Comparison of ENCODE assay signal across 5 cellular contexts in the genomic region with DNA sequence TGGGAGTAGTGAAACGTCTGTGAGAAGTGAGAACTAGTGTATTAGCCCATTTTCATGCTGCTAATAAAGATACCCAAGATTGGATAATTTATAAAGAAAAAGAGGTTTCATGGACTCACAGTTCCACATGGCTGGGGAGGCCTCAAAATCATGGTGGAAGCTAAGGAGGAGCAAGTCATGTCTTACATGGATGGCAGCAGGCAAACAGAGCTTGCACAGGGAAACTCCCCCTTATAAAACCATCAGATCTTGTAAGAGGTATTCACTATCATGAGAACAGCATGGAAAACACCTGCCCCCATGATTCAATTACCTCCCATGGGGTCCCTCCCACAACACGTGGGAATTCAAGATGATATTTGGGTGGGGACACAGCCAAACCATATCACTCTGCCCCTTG.
DNase-seq lines count a peak whose midpoint lies in the region; ATAC-seq, FAIRE-seq and TF ChIP-seq lines count a peak whose summit lies in the region.
"Not testable (repeated sequence)": the region's sequence is repeated elsewhere in the genome, so short reads cannot be mapped to it uniquely, and the experiment has no call there.

No MANE protein-coding gene starts in this region.

- not testable (repeated sequence) for H3K4me1 Mint-ChIP-seq in activated CD4-positive, alpha-beta T cell treated with anti-CD3 and anti-CD28 coated beads, Interleukin-2, amount 10 ng/mL, durations not matched to agents 24 days and 14 days

- DNase-seq in activated CD4-positive, alpha-beta T cell treated with anti-CD3 and anti-CD28 coated beads, Interleukin-2, amount 10 ng/mL, durations not matched to agents 24 days and 14 days, result peak; percentile 18
- not testable (repeated sequence) for DNase-seq in K562 (ENCODE audit: extremely low read depth in 1 of 4, low spot score in 3 of 4); HepG2 (ENCODE audit: low spot score)

- not testable (repeated sequence) for H4K20me1 ChIP-seq in K562 (replicated peaks; ENCODE audit: control insufficient read depth, insufficient read depth, low read length); HepG2 (ENCODE audit: insufficient read depth, low read length)

- 3% methylated on average over 2 of the region's 2 CpGs for WGBS in K562 (ENCODE audit: insufficient coverage, low coverage, missing lambda C conversion rate)
- 51% methylated on average over 2 of the region's 2 CpGs for WGBS in HepG2 (ENCODE audit: low lambda C conversion rate)

- H3K4me3 Mint-ChIP-seq in activated CD4-positive, alpha-beta T cell treated with anti-CD3 and anti-CD28 coated beads, Interleukin-2, amount 10 ng/mL, durations not matched to agents 24 days and 14 days, result not testable (repeated sequence)

- H3K9me3 ChIP-seq in HEK293 (ENCODE audit: control insufficient read depth, insufficient read depth, low read depth, low read length); K562 (replicated peaks; ENCODE audit: control insufficient read depth, insufficient read depth, low read depth, low read length); iPS-18c (ENCODE audit: control insufficient read depth, insufficient read depth, low read length): not testable (repeated sequence)
- H3K9me3 ChIP-seq in HepG2 (ENCODE audit: low read length), result peaks cover 18% of the 10 kb centered on the region; the same call in 1 of the 2 replicates

- TF ChIP-seq EP300 in K562 (IDR thresholded peaks at IDR 0.05; ENCODE audit: low read length); HepG2 (IDR thresholded peaks at IDR 0.05; ENCODE audit: low read depth in 2 of 2, low read length in 2 of 2); HepG2 (CRISPR knock-in tag; IDR thresholded peaks at IDR 0.05; ENCODE audit: borderline replicate concordance): not testable (repeated sequence)

- not testable (repeated sequence) for ATAC-seq in K562, HepG2

- H3K4me1 ChIP-seq in HEK293 (ENCODE audit: control insufficient read depth, insufficient read depth, low read length); K562 (replicated peaks in 1 of 2; ENCODE audit: control insufficient read depth in 2 of 2, insufficient read depth in 2 of 2, low read length in 2 of 2); HepG2 (ENCODE audit: insufficient read depth, low read length): not testable (repeated sequence)

- not testable (repeated sequence) for H2AFZ ChIP-seq in K562 (ENCODE audit: low read depth, low read length); HepG2 (ENCODE audit: low read length)

- TF ChIP-seq POLR2A in K562 (conservative IDR thresholded peaks at IDR 0.05); HepG2 (IDR thresholded peaks at IDR 0.05; ENCODE audit: insufficient read depth in 1 of 2, low read depth in 2 of 2, low read length in 2 of 2): not testable (repeated sequence)

- not testable (repeated sequence) for H3K27me3 ChIP-seq in K562 (ENCODE audit: control insufficient read depth in 2 of 2, insufficient read depth in 2 of 2, low read length in 2 of 2); HepG2 (ENCODE audit: control insufficient read depth in 1 of 2, insufficient read depth in 2 of 2, low read length in 2 of 2)

- in situ Hi-C loops in K562 (cut with MboI); HepG2 (cut with HindIII; ENCODE audit: extremely low pct_ligation_motif_present, low pct_unique_long_range_greater_than_20kb): not testable (repeated sequence)

- H3K27ac Mint-ChIP-seq in activated CD4-positive, alpha-beta T cell treated with anti-CD3 and anti-CD28 coated beads, Interleukin-2, amount 10 ng/mL, durations not matched to agents 24 days and 14 days, result not testable (repeated sequence)

- not testable (repeated sequence) for TF ChIP-seq CTCF in HEK293 (tag by site-specific recombination; IDR thresholded peaks at IDR 0.05); K562 (IDR thresholded peaks at IDR 0.05 in 2 of 3, conservative IDR thresholded peaks at IDR 0.05 in 1 of 3; ENCODE audit: insufficient read depth in 2 of 3, low read depth in 1 of 3, low read length in 3 of 3); HepG2 (CRISPR knock-in tag; IDR thresholded peaks at IDR 0.05)

- not testable (repeated sequence) for H3K27ac ChIP-seq in HEK293 (ENCODE audit: extremely low read depth, low read depth, low read length); K562 (ENCODE audit: extremely low read depth, low read depth, low read length); HepG2 (ENCODE audit: extremely low read length, insufficient read depth, low read length)

- not testable (repeated sequence) for H3K9me3 Mint-ChIP-seq in activated CD4-positive, alpha-beta T cell treated with anti-CD3 and anti-CD28 coated beads, Interleukin-2, amount 10 ng/mL, durations not matched to agents 24 days and 14 days

- H3K4me3 ChIP-seq in HEK293 (ENCODE audit: low read depth, low read length); K562; HepG2 (replicated peaks in 1 of 3; ENCODE audit: insufficient read depth in 1 of 3, low read depth in 2 of 3, low read length in 3 of 3): not testable (repeated sequence)
- H3K4me3 ChIP-seq in iPS-18c (ENCODE audit: insufficient read depth, low read depth, low read length), result 0 out of 2 replicates have a peak overlapping the region, but pooled peaks have one; percentile 9

- not testable (repeated sequence) for BruUV-seq in K562 (replicated peaks; lab: Mats Ljungman, UMichigan); HepG2 (replicated peaks; lab: Mats Ljungman, UMichigan)

- not testable (repeated sequence) for H3K9me1 ChIP-seq in K562 (ENCODE audit: control insufficient read depth, insufficient read depth, low read length)

- H3K36me3 ChIP-seq in HEK293 (ENCODE audit: control insufficient read depth in 2 of 2, insufficient read depth in 1 of 2, low read length in 2 of 2), result peaks cover 0 to 23% of the 10 kb centered on the region in 2 experiments; a peak in 1 of 3 replicates
- not testable (repeated sequence) for H3K36me3 ChIP-seq in K562 (ENCODE audit: control insufficient read depth, insufficient read depth, low read length); HepG2 (replicated peaks in 1 of 2; ENCODE audit: control insufficient read depth in 1 of 2, insufficient read depth in 2 of 2, low read length in 2 of 2)

- intact Hi-C loops in activated CD4-positive, alpha-beta T cell treated with anti-CD3 and anti-CD28 coated beads, Interleukin-2, amount 10 ng/mL, durations not matched to agents 24 days and 14 days (cut with micrococcal nuclease); K562 (cut with micrococcal nuclease); HepG2 (cut with micrococcal nuclease; ENCODE audit: unreplicated experiment): not testable (repeated sequence)

- H3K36me3 Mint-ChIP-seq in activated CD4-positive, alpha-beta T cell treated with anti-CD3 and anti-CD28 coated beads, Interleukin-2, amount 10 ng/mL, durations not matched to agents 24 days and 14 days (ENCODE audit: low read depth), result not testable (repeated sequence)

- CTCF ChIA-PET in HEK293 (lab: Yijun Ruan, JAX), result interaction anchor here (0.6 kb wide), 1 partner anchor 11 kb away, joined by 3 read pairs; no protein-coding TSS in a partner anchor
- CTCF ChIA-PET in K562 (lab: Yijun Ruan, JAX; ENCODE audit: low intra/inter-chr PET ratio); HepG2 (lab: Yijun Ruan, JAX; ENCODE audit: low intra/inter-chr PET ratio, low total read pairs): not testable (repeated sequence)

- not testable (repeated sequence) for H3K79me2 ChIP-seq in K562 (ENCODE audit: control insufficient read depth, insufficient read depth, low read length); HepG2 (ENCODE audit: insufficient read depth, low read length)

- not testable (repeated sequence) for H3K27me3 Mint-ChIP-seq in activated CD4-positive, alpha-beta T cell treated with anti-CD3 and anti-CD28 coated beads, Interleukin-2, amount 10 ng/mL, durations not matched to agents 24 days and 14 days

- FAIRE-seq in K562 (lab: Jason Lieb, UNC); HepG2 (lab: Jason Lieb, UNC): not testable (repeated sequence)

- POLR2A ChIA-PET in HEK293 (lab: Yijun Ruan, JAX); K562 (lab: Yijun Ruan, JAX); HepG2 (lab: Yijun Ruan, JAX): not testable (repeated sequence)

- H3K9ac ChIP-seq in K562 (ENCODE audit: insufficient read depth in 1 of 2, low read depth in 2 of 2, low read length in 2 of 2); HepG2 (ENCODE audit: insufficient read depth, low read depth, low read length): not testable (repeated sequence)

- not testable (repeated sequence) for TF ChIP-seq RAD21 in K562 (CRISPR knock-in tag; conservative IDR thresholded peaks at IDR 0.05 in 1 of 2, IDR thresholded peaks at IDR 0.05 in 1 of 2); HepG2 (CRISPR knock-in tag; IDR thresholded peaks at IDR 0.05)

- not testable (repeated sequence) for H3K4me2 ChIP-seq in K562 (ENCODE audit: insufficient read depth, low read length); HepG2 (ENCODE audit: low read depth, low read length)

TF ChIP-seq in HEK293, 187 proteins besides CTCF, POLR2A, EP300 and RAD21:
- peak; percentile 28 for TF ChIP-seq SETDB1 (IDR thresholded peaks at IDR 0.05; ENCODE audit: insufficient read length, low read length)

TF ChIP-seq in K562, 482 proteins besides CTCF, POLR2A, EP300 and RAD21:
- TF ChIP-seq ZNF431 (CRISPR knock-in tag; IDR thresholded peaks at IDR 0.05), result peak; percentile 88

TF ChIP-seq in HepG2, 621 proteins besides CTCF, POLR2A, EP300 and RAD21:
- peak; percentile 53; the same call in 1 of the 2 replicates for TF ChIP-seq ZNF431 (CRISPR knock-in tag; IDR thresholded peaks at IDR 0.05; ENCODE audit: borderline replicate concordance, low read depth)
